Comparison of ENCODE assay signal across 21 cellular contexts in the genomic region with DNA sequence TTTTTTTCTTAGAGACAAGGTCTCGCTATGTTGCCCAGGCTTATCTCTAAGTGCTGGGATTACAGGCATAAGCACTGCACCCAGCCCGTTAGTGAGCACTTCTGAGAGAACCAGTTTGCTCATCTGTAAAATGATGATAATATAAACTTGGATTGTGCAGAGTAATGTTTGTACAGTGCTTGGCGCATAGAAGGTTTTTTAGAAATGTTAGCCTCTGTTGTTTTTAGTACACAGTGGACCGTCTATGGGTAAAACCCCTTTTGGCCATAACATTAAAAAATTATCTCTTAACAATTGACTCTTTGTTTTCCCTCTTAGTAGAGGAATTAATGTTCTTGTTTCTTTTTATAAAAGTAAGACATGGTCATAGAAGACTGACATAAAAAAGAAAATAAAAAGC.
DNase-seq lines count a peak whose midpoint lies in the region; ATAC-seq and TF ChIP-seq lines count a peak whose summit lies in the region.
"Had no signal": no experiment of that assay in that cellular context is flagged by ENCODE, and none has a peak within 500 bp of the region (broad histone marks: within the 10 kb centered on the region; RNA-seq: fewer than 3 reads in every experiment).

No MANE protein-coding gene starts in this region.

- 58% methylated on average over 4 of the region's 4 CpGs for WGBS in hepatocyte (ENCODE audit: low lambda C conversion rate, missing lambda C conversion rate)

- intact Hi-C loops in sciatic nerve (cut with DNase I), result no loop called here

- TF ChIP-seq CTCF in hepatocyte (IDR thresholded peaks at IDR 0.05; ENCODE audit: poor library complexity) (no peak), mesothelial cell of epicardium (IDR thresholded peaks at IDR 0.05; ENCODE audit: unreplicated experiment) (no peak)

- H3K4me2 ChIP-seq in hepatocyte, result no peak overlapping the region
- H3K4me2 ChIP-seq: A549 had no signal

- no peaks in the 10 kb centered on the region for H3K27me3 Mint-ChIP-seq in mesothelial cell of epicardium (ENCODE audit: low read depth)
- H3K27me3 Mint-ChIP-seq: CD4-positive, alpha-beta memory T cell had no signal

- H3K27ac ChIP-seq in hepatocyte, result peak overlapping the region; percentile 59
- H3K27ac ChIP-seq: 22Rv1, A549, C4-2B, GM23248 had no signal

- H3K9me2 ChIP-seq in hepatocyte (replicated peaks; ENCODE audit: insufficient read depth), result no peaks in the 10 kb centered on the region

- H3K9me3 ChIP-seq in hepatocyte (ENCODE audit: low read depth), result no peaks in the 10 kb centered on the region
- H3K9me3 ChIP-seq: A549 had no signal

- H3K4me1 ChIP-seq in hepatocyte (ENCODE audit: insufficient read depth), result peaks cover 16% of the 10 kb centered on the region
- H3K4me1 ChIP-seq: A549 had no signal

- H3K4me1 Mint-ChIP-seq in mesothelial cell of epicardium, result no peaks in the 10 kb centered on the region

- no peaks in the 10 kb centered on the region for H3K27me3 ChIP-seq in hepatocyte

- no peak overlapping the region for H3K27ac Mint-ChIP-seq in mesothelial cell of epicardium
- H3K27ac Mint-ChIP-seq: CD4-positive, alpha-beta memory T cell had no signal

- H3K4me3 ChIP-seq in hepatocyte, result no peak overlapping the region
- H3K4me3 ChIP-seq: A549, GM12878, GM23248 had no signal

- ATAC-seq in sciatic nerve (peak; percentile 80), GM18861 (IDR thresholded peaks at IDR 0.05; ENCODE audit: unreplicated experiment) (no peak), HG03139 (IDR thresholded peaks at IDR 0.05; ENCODE audit: unreplicated experiment) (no peak)
- ATAC-seq: A549, GM12878 had no signal

- no peak overlapping the region for H3K4me3 Mint-ChIP-seq in mesothelial cell of epicardium
- H3K4me3 Mint-ChIP-seq: CD4-positive, alpha-beta memory T cell had no signal

- H3K9me3 Mint-ChIP-seq in mesothelial cell of epicardium, result no peaks in the 10 kb centered on the region
- H3K9me3 Mint-ChIP-seq: CD4-positive, alpha-beta memory T cell had no signal

- H3K36me3 Mint-ChIP-seq in mesothelial cell of epicardium, result peaks cover 9% of the 10 kb centered on the region

- no peak overlapping the region for H2AFZ ChIP-seq in hepatocyte
- H2AFZ ChIP-seq: GM23248 had no signal

- no peaks in the 10 kb centered on the region for H4K20me1 ChIP-seq in hepatocyte (ENCODE audit: insufficient read depth, poor library complexity, severe bottlenecking)

- no peaks in the 10 kb centered on the region for H3K36me3 ChIP-seq in hepatocyte (replicated peaks; ENCODE audit: insufficient read depth, low read depth)

- no peaks in the 10 kb centered on the region for H3K79me2 ChIP-seq in hepatocyte

- DNase-seq in NCI-H82 (lab: John Stamatoyannopoulos, UW), result peak; percentile 9
- no peak for DNase-seq in NCI-H82 treated with DMSO at 0.1 percent for 48 hours (lab: John Stamatoyannopoulos, UW; ENCODE audit: unreplicated experiment)
- peak; percentile 15 for DNase-seq in RPMI7951 (ENCODE audit: low read depth)
- DNase-seq in hepatocyte (ENCODE audit: low spot score), result no peak
- DNase-seq in sciatic nerve (ENCODE audit: low spot score), result no peak
- DNase-seq in mesothelial cell of epicardium (ENCODE audit: low spot score in 2 of 2, unreplicated experiment in 2 of 2), result no peak
- DNase-seq: AML-193; Calu3; CD4-positive, alpha-beta memory T cell; DMS53; DND-41; EL; GM23248; HCEC 1CT; IMR-90 had no signal

Comparison
In these comparisons a context has a peak if more than half of its experiments do, and no peak if none do; other contexts are left out.
1. DNase-seq: peak in NCI-H82 (single experiment) and RPMI7951 (single experiment); none in NCI-H82 treated with DMSO at 0.1 percent for 48 hours (single experiment), hepatocyte (single experiment), sciatic nerve (single experiment) and mesothelial cell of epicardium (0 of 2).